ENCODE assay signal across 7 cellular contexts in genomic region chr17:40076101-40076498, GRCh38. TPM values are rescaled to one million over a fixed set of nuclear protein-coding genes. Genes with fewer than 3 reads are reported as not detected.
A peak's percentile ranks its signal among the peaks of the same experiment; 100 is the strongest.
DNase-seq lines count a peak whose midpoint lies in the region; ATAC-seq, FAIRE-seq and TF ChIP-seq lines count a peak whose summit lies in the region.
"Had no signal": no experiment of that assay in that cellular context is flagged by ENCODE, and none has a peak within 500 bp of the region (broad histone marks: within the 10 kb centered on the region; RNA-seq: fewer than 3 reads in every experiment).

No MANE protein-coding gene starts in this region.

- H3K27ac ChIP-seq in cingulate gyrus (ENCODE audit: low read depth, low read length): peak overlapping the region; percentile 100
- peak overlapping the region; percentile 96 to 99 (median 98) for H3K27ac ChIP-seq in sigmoid colon

- no peaks in the 10 kb centered on the region for H3K36me3 Mint-ChIP-seq in activated CD4-positive, alpha-beta memory T cell treated with anti-CD3 and anti-CD28 coated beads for 36 hours
- no peaks in the 10 kb centered on the region for H3K36me3 Mint-ChIP-seq in activated T-helper 1 cell treated with anti-CD3 and anti-CD28 coated beads, Interleukin-12 subunit alpha, Interleukin-12 subunit beta, Interleukin-2, Interleukin-4 antibody, amounts not matched to agents 30 ng/mL and 10 ng/mL and 1 ng/mL, durations not matched to agents 14 hours and 24 hours and 36 hours (ENCODE audit: low read depth)

- CTCF ChIA-PET in activated CD4-positive, alpha-beta memory T cell treated with anti-CD3 and anti-CD28 coated beads for 36 hours (lab: Charles Lee): interaction anchor here (0.7 to 5.2 kb wide), 38 partner anchors 9 to 528 kb away, joined by 3 to 156 read pairs (median 5); partner anchors contain the start of genes CSF3, MED24, NR1D1 and THRA

- H3K9me3 ChIP-seq in sigmoid colon: no peaks in the 10 kb centered on the region

- no peaks in the 10 kb centered on the region for H3K27me3 Mint-ChIP-seq in activated CD4-positive, alpha-beta memory T cell treated with anti-CD3 and anti-CD28 coated beads for 36 hours
- peaks cover 3% of the 10 kb centered on the region for H3K27me3 Mint-ChIP-seq in activated T-helper 1 cell treated with anti-CD3 and anti-CD28 coated beads, Interleukin-12 subunit alpha, Interleukin-12 subunit beta, Interleukin-2, Interleukin-4 antibody, amounts not matched to agents 30 ng/mL and 10 ng/mL and 1 ng/mL, durations not matched to agents 14 hours and 24 hours and 36 hours (ENCODE audit: insufficient read depth)

- WGBS in sigmoid colon, 2 donors: 51 to 80% methylated on average over 4 of the region's 4 CpGs

- no peak overlapping the region for H3K4me3 Mint-ChIP-seq in activated CD4-positive, alpha-beta memory T cell treated with anti-CD3 and anti-CD28 coated beads for 36 hours
- no peak overlapping the region for H3K4me3 Mint-ChIP-seq in activated T-helper 1 cell treated with anti-CD3 and anti-CD28 coated beads, Interleukin-12 subunit alpha, Interleukin-12 subunit beta, Interleukin-2, Interleukin-4 antibody, amounts not matched to agents 30 ng/mL and 10 ng/mL and 1 ng/mL, durations not matched to agents 14 hours and 24 hours and 36 hours

- DNase-seq in GM12891 (ENCODE audit: insufficient read length, low spot score) (no peak), sigmoid colon (no peak)
- no peak for DNase-seq in activated CD4-positive, alpha-beta memory T cell treated with anti-CD3 and anti-CD28 coated beads for 36 hours
- no peak for DNase-seq in activated T-helper 1 cell treated with anti-CD3 and anti-CD28 coated beads, Interleukin-12 subunit alpha, Interleukin-12 subunit beta, Interleukin-2, Interleukin-4 antibody, amounts not matched to agents 30 ng/mL and 10 ng/mL and 1 ng/mL, durations not matched to agents 14 hours and 24 hours and 36 hours (ENCODE audit: low spot score)
- DNase-seq: NCI-H1048 had no signal

- POLR2A ChIA-PET in activated CD4-positive, alpha-beta memory T cell treated with anti-CD3 and anti-CD28 coated beads for 36 hours (lab: Charles Lee): interaction anchor here (0.6 to 1.0 kb wide), 2 partner anchors 9 to 95 kb away, joined by 3 read pairs; no protein-coding TSS in a partner anchor

- ATAC-seq in HG02970 (IDR thresholded peaks at IDR 0.05; ENCODE audit: low FRiP score, unreplicated experiment): no peak

- intact Hi-C loops in sigmoid colon (cut with DNase I): loop anchor here (5.0 kb wide), 1 partner anchor 39 kb away; no protein-coding TSS in a partner anchor
- intact Hi-C loops in activated CD4-positive, alpha-beta memory T cell treated with anti-CD3 and anti-CD28 coated beads for 36 hours (cut with micrococcal nuclease): no loop called here
- intact Hi-C loops in activated T-helper 1 cell treated with anti-CD3 and anti-CD28 coated beads, Interleukin-12 subunit alpha, Interleukin-12 subunit beta, Interleukin-2, Interleukin-4 antibody, amounts not matched to agents 30 ng/mL and 10 ng/mL and 1 ng/mL, durations not matched to agents 14 hours and 24 hours and 36 hours (cut with micrococcal nuclease): no loop called here

- peak; percentile 16 for FAIRE-seq in GM12891 (lab: Jason Lieb, UNC)

- peaks cover 13 to 50% (median 26%) of the 10 kb centered on the region in 4 donors for H3K36me3 ChIP-seq in sigmoid colon

- H3K4me3 ChIP-seq in sigmoid colon: peak overlapping the region in 2 of 4 donors; percentile 27 to 28

- H3K27ac Mint-ChIP-seq in activated CD4-positive, alpha-beta memory T cell treated with anti-CD3 and anti-CD28 coated beads for 36 hours: no peak overlapping the region
- no peak overlapping the region for H3K27ac Mint-ChIP-seq in activated T-helper 1 cell treated with anti-CD3 and anti-CD28 coated beads, Interleukin-12 subunit alpha, Interleukin-12 subunit beta, Interleukin-2, Interleukin-4 antibody, amounts not matched to agents 30 ng/mL and 10 ng/mL and 1 ng/mL, durations not matched to agents 14 hours and 24 hours and 36 hours

- H3K9me3 Mint-ChIP-seq in activated CD4-positive, alpha-beta memory T cell treated with anti-CD3 and anti-CD28 coated beads for 36 hours: no peaks in the 10 kb centered on the region
- H3K9me3 Mint-ChIP-seq in activated T-helper 1 cell treated with anti-CD3 and anti-CD28 coated beads, Interleukin-12 subunit alpha, Interleukin-12 subunit beta, Interleukin-2, Interleukin-4 antibody, amounts not matched to agents 30 ng/mL and 10 ng/mL and 1 ng/mL, durations not matched to agents 14 hours and 24 hours and 36 hours: no peaks in the 10 kb centered on the region

- H3K4me1 ChIP-seq in sigmoid colon: peaks cover 0 to 68% (median 65%) of the 10 kb centered on the region in 4 donors

- TF ChIP-seq EP300 in sigmoid colon (IDR thresholded peaks at IDR 0.05): no peak

- TF ChIP-seq CTCF in sigmoid colon (IDR thresholded peaks at IDR 0.05): no peak

- no peaks in the 10 kb centered on the region for H3K27me3 ChIP-seq in sigmoid colon

- TF ChIP-seq POLR2A in GM12891 (IDR thresholded peaks at IDR 0.05; ENCODE audit: low read depth, low read length): no peak
- no peak for TF ChIP-seq POLR2A in sigmoid colon (IDR thresholded peaks at IDR 0.05)

- H3K4me1 Mint-ChIP-seq in activated CD4-positive, alpha-beta memory T cell treated with anti-CD3 and anti-CD28 coated beads for 36 hours (ENCODE audit: low read depth): peaks cover 14% of the 10 kb centered on the region
- H3K4me1 Mint-ChIP-seq in activated T-helper 1 cell treated with anti-CD3 and anti-CD28 coated beads, Interleukin-12 subunit alpha, Interleukin-12 subunit beta, Interleukin-2, Interleukin-4 antibody, amounts not matched to agents 30 ng/mL and 10 ng/mL and 1 ng/mL, durations not matched to agents 14 hours and 24 hours and 36 hours (ENCODE audit: low read depth): peaks cover 11% of the 10 kb centered on the region

TF ChIP-seq in GM12891, 5 proteins besides CTCF, POLR2A, EP300 and RAD21:
- TF ChIP-seq POLR2AphosphoS5 (IDR thresholded peaks at IDR 0.05; ENCODE audit: low read depth, low read length): no peak
- TF ChIP-seq TAF1 (IDR thresholded peaks at IDR 0.05; ENCODE audit: low read depth, low read length): no peak
- no peak for TF ChIP-seq SPI1 (IDR thresholded peaks at IDR 0.05; ENCODE audit: low read depth, low read length)
- TF ChIP-seq POU2F2 (IDR thresholded peaks at IDR 0.05; ENCODE audit: low read depth, low read length): no peak
- no peak for TF ChIP-seq PAX5 (IDR thresholded peaks at IDR 0.05; ENCODE audit: insufficient read depth, low read length, severe bottlenecking)

RNA-seq across cellular contexts. Expression of gene THRA, which starts 13.3 kb away (rescaled TPM):
- 1.9 TPM for polyA plus RNA-seq in GM12891 (2012; ENCODE audit: low read depth, missing spikeins)
- total RNA-seq in sigmoid colon: 10 to 100 TPM; 78.8 to 86.1 (median 83.8) TPM
- 10 to 100 TPM; 25.4 to 35.4 (median 25.8) TPM for polyA plus RNA-seq in sigmoid colon
- 10 to 100 TPM; 12.5 to 13.4 TPM for total RNA-seq in activated CD4-positive, alpha-beta memory T cell treated with anti-CD3 and anti-CD28 coated beads for 36 hours
- total RNA-seq in activated T-helper 1 cell treated with anti-CD3 and anti-CD28 coated beads, Interleukin-12 subunit alpha, Interleukin-12 subunit beta, Interleukin-2, Interleukin-4 antibody, amounts not matched to agents 30 ng/mL and 10 ng/mL and 1 ng/mL, durations not matched to agents 14 hours and 24 hours and 36 hours: 2.9 and 3.5 TPM in 2 replicates

RNA-seq across cellular contexts. Expression of gene MED24, which starts 21.9 kb away (rescaled TPM):
- polyA plus RNA-seq in GM12891 (2012; ENCODE audit: low read depth, missing spikeins): 41.6 TPM
- total RNA-seq in sigmoid colon: 10 to 100 TPM; 27.3 to 64.8 (median 31.7) TPM
- polyA plus RNA-seq in sigmoid colon: 10 to 100 TPM; 19.2 to 83.0 (median 29.1) TPM
- 10 to 100 TPM; 89.2 to 99.9 TPM for total RNA-seq in activated CD4-positive, alpha-beta memory T cell treated with anti-CD3 and anti-CD28 coated beads for 36 hours
- total RNA-seq in activated T-helper 1 cell treated with anti-CD3 and anti-CD28 coated beads, Interleukin-12 subunit alpha, Interleukin-12 subunit beta, Interleukin-2, Interleukin-4 antibody, amounts not matched to agents 30 ng/mL and 10 ng/mL and 1 ng/mL, durations not matched to agents 14 hours and 24 hours and 36 hours: 113 and 120 TPM in 2 replicates

RNA-seq across cellular contexts. Expression of gene NR1D1, which starts 24.3 kb away (rescaled TPM):
- polyA plus RNA-seq in GM12891 (2012; ENCODE audit: low read depth, missing spikeins): 1.6 TPM
- total RNA-seq in sigmoid colon: 10 to 100 TPM in 3 of 4 donors, 1 to 10 TPM in 1; 4.1 to 12.8 (median 11.9) TPM
- polyA plus RNA-seq in sigmoid colon: 10 to 100 TPM in 1 of 3 donors, 1 to 10 TPM in 2; 4.4 to 11.4 (median 8.1) TPM
- 1 to 10 TPM; 6.7 to 7.3 TPM for total RNA-seq in activated CD4-positive, alpha-beta memory T cell treated with anti-CD3 and anti-CD28 coated beads for 36 hours
- total RNA-seq in activated T-helper 1 cell treated with anti-CD3 and anti-CD28 coated beads, Interleukin-12 subunit alpha, Interleukin-12 subunit beta, Interleukin-2, Interleukin-4 antibody, amounts not matched to agents 30 ng/mL and 10 ng/mL and 1 ng/mL, durations not matched to agents 14 hours and 24 hours and 36 hours: 8.7 and 9.6 TPM in 2 replicates

RNA-seq across cellular contexts. Expression of gene MSL1, which starts 45.7 kb away (rescaled TPM):
- polyA plus RNA-seq in GM12891 (2012; ENCODE audit: low read depth, missing spikeins): 42.1 TPM
- total RNA-seq in sigmoid colon: 10 to 100 TPM; 52.3 to 92.2 (median 58.0) TPM
- 10 to 100 TPM; 29.4 to 63.5 (median 34.0) TPM for polyA plus RNA-seq in sigmoid colon
- total RNA-seq in activated CD4-positive, alpha-beta memory T cell treated with anti-CD3 and anti-CD28 coated beads for 36 hours: 10 to 100 TPM; 77.9 to 80.6 TPM
- 87.6 and 88.2 TPM in 2 replicates for total RNA-seq in activated T-helper 1 cell treated with anti-CD3 and anti-CD28 coated beads, Interleukin-12 subunit alpha, Interleukin-12 subunit beta, Interleukin-2, Interleukin-4 antibody, amounts not matched to agents 30 ng/mL and 10 ng/mL and 1 ng/mL, durations not matched to agents 14 hours and 24 hours and 36 hours

Comparison
In these comparisons a context has a peak if more than half of its experiments do, and no peak if none do; other contexts are left out.
1. RNA of gene THRA, which starts 13.3 kb away (total RNA-seq): 78.8 to 86.1 TPM in sigmoid colon; 12.5 to 13.4 TPM in activated CD4-positive, alpha-beta memory T cell treated with anti-CD3 and anti-CD28 coated beads for 36 hours and 2.9 to 3.5 TPM in activated T-helper 1 cell treated with anti-CD3 and anti-CD28 coated beads, Interleukin-12 subunit alpha, Interleukin-12 subunit beta, Interleukin-2, Interleukin-4 antibody, amounts not matched to agents 30 ng/mL and 10 ng/mL and 1 ng/mL, durations not matched to agents 14 hours and 24 hours and 36 hours; every median in the first group is over 4 times any median in the second.